ENCODE assay signal across 16 cellular contexts in the genomic region with DNA sequence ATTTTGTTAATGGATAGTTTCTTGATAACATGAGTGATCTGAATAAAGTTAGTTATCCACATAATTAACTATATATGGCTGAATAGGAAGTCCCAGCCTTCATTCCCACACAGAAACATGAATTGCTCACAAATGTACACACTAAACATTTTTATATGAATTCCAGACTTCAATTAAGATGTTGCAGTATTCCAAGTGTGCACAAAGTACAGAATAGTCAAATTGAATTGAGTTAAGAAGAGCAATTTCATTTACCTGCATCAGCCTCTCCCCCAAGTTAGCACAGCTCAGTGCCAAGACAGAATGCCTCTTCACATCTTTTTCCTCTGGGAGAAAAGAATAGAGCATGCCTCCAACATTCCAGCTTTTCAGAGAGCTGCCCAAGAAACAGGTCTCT.
A peak's percentile ranks its signal among the peaks of the same experiment; 100 is the strongest.
DNase-seq lines count a peak whose midpoint lies in the region; ATAC-seq, FAIRE-seq and TF ChIP-seq lines count a peak whose summit lies in the region.
"Had no signal": no experiment of that assay in that cellular context is flagged by ENCODE, and none has a peak within 500 bp of the region (broad histone marks: within the 10 kb centered on the region; RNA-seq: fewer than 3 reads in every experiment).

No MANE protein-coding gene starts in this region.

- H3K9ac ChIP-seq in BLaER1 treated with 17β-estradiol and CSF1 and Interleukin-3, amounts not matched to agents 10 nM and 100 nM: no peak overlapping the region
- H3K9ac ChIP-seq in KMS-11 (no peak overlapping the region), K562 (ENCODE audit: insufficient read depth in 1 of 2, low read depth in 2 of 2, low read length in 2 of 2) (peak overlapping the region; percentile 75 to 81; a peak in 3 of 4 replicates)
- H3K9ac ChIP-seq: GM23248 had no signal

- H3K79me2 ChIP-seq in KMS-11 (ENCODE audit: insufficient read depth, low read depth): no peaks in the 10 kb centered on the region
- H3K79me2 ChIP-seq in K562 (ENCODE audit: control insufficient read depth, insufficient read depth, low read length): peaks cover 100% of the 10 kb centered on the region

- TF ChIP-seq CTCF in KMS-11 (conservative IDR thresholded peaks at IDR 0.05; ENCODE audit: low read depth, low read length): no peak
- no peak for TF ChIP-seq CTCF in K562 (IDR thresholded peaks at IDR 0.05 in 2 of 3, conservative IDR thresholded peaks at IDR 0.05 in 1 of 3; ENCODE audit: insufficient read depth in 2 of 3, low read depth in 1 of 3, low read length in 3 of 3)
- TF ChIP-seq CTCF in mucosa of descending colon (IDR thresholded peaks at IDR 0.05): no peak
- no peak for TF ChIP-seq CTCF in WTC11 (IDR thresholded peaks at IDR 0.05)

- peak overlapping the region in 7 of 11 experiments; percentile 1 to 80 (median 30); a peak in 5 of 22 replicates for H3K4me2 ChIP-seq in BLaER1 treated with 17β-estradiol and CSF1 and Interleukin-3, amounts not matched to agents 10 nM and 100 nM
- H3K4me2 ChIP-seq in KMS-11 (peak overlapping the region; percentile 52), K562 (ENCODE audit: insufficient read depth, low read length) (peak overlapping the region; percentile 95)

- peaks cover 0 to 3% (median 0%) of the 10 kb centered on the region in 11 experiments; a peak in 1 of 22 replicates for H3K36me3 ChIP-seq in BLaER1 treated with 17β-estradiol and CSF1 and Interleukin-3, amounts not matched to agents 10 nM and 100 nM
- H3K36me3 ChIP-seq in KMS-11 (ENCODE audit: insufficient read depth) (no peaks in the 10 kb centered on the region), K562 (ENCODE audit: control insufficient read depth, insufficient read depth, low read length) (peaks cover 17% of the 10 kb centered on the region), mucosa of descending colon (ENCODE audit: low read depth) (no peaks in the 10 kb centered on the region)

- H3K9me3 ChIP-seq in BLaER1 treated with 17β-estradiol and CSF1 and Interleukin-3, amounts not matched to agents 10 nM and 100 nM (replicated peaks in 1 of 11): peaks cover 0 to 18% (median 0%) of the 10 kb centered on the region in 11 experiments; a peak in 3 of 22 replicates
- H3K9me3 ChIP-seq in K562 (replicated peaks; ENCODE audit: control insufficient read depth, insufficient read depth, low read depth, low read length) (no peaks in the 10 kb centered on the region), mucosa of descending colon (no peaks in the 10 kb centered on the region)

- H3K27ac ChIP-seq in BLaER1 treated with 17β-estradiol and CSF1 and Interleukin-3, amounts not matched to agents 10 nM and 100 nM: no peak overlapping the region
- H3K27ac ChIP-seq in KMS-11 (peak overlapping the region; percentile 36; the same call in 1 of the 2 replicates), K562 (ENCODE audit: extremely low read depth, low read depth, low read length) (peak overlapping the region; percentile 92)
- H3K27ac ChIP-seq: C4-2B, GM23248 had no signal

- BruUV-seq in K562 (replicated peaks; lab: Mats Ljungman, UMichigan): no TSS peak

- H3K4me1 Mint-ChIP-seq in WTC11: no peaks in the 10 kb centered on the region

- no peaks in the 10 kb centered on the region for H3K27me3 Mint-ChIP-seq in WTC11 (ENCODE audit: low read depth)

- no peaks in the 10 kb centered on the region for H3K36me3 Mint-ChIP-seq in WTC11
- H3K36me3 Mint-ChIP-seq: CD4-positive, alpha-beta memory T cell had no signal

- no peak overlapping the region for H3K4me3 ChIP-seq in BLaER1 treated with 17β-estradiol and CSF1 and Interleukin-3, amounts not matched to agents 10 nM and 100 nM
- H3K4me3 ChIP-seq in KMS-11 (IDR thresholded peaks at IDR 0.05; ENCODE audit: insufficient read depth, low read depth, low read length) (no peak overlapping the region), K562 (peak overlapping the region; percentile 46), mucosa of descending colon (no peak overlapping the region)
- H3K4me3 ChIP-seq: GM23248 had no signal

- TF ChIP-seq POLR2A in K562 (conservative IDR thresholded peaks at IDR 0.05): no peak

- no peak overlapping the region for H3K4me3 Mint-ChIP-seq in WTC11
- H3K4me3 Mint-ChIP-seq: CD4-positive, alpha-beta memory T cell had no signal

- DNase-seq in K562 (ENCODE audit: extremely low read depth in 1 of 4, low spot score in 3 of 4) (no peak), mucosa of descending colon (peak in 1 of 3 donors; percentile 16), WTC11 (ENCODE audit: low spot score) (no peak), NK-92 (lab: John Stamatoyannopoulos, UW; ENCODE audit: unreplicated experiment) (no peak), iPS-NIHi11 (ENCODE audit: low spot score) (no peak)
- DNase-seq: ACHN; CD4-positive, alpha-beta memory T cell; COR-L47; GF-D8; GM23248; H7 had no signal

- TF ChIP-seq RAD21 in K562 (CRISPR knock-in tag; conservative IDR thresholded peaks at IDR 0.05 in 1 of 2, IDR thresholded peaks at IDR 0.05 in 1 of 2): no peak

- no peak overlapping the region for H3K27ac Mint-ChIP-seq in WTC11
- H3K27ac Mint-ChIP-seq: IgD-negative memory B cell had no signal

- peaks cover 0 to 28% (median 8%) of the 10 kb centered on the region in 10 experiments; a peak in 12 of 20 replicates for H3K4me1 ChIP-seq in BLaER1 treated with 17β-estradiol and CSF1 and Interleukin-3, amounts not matched to agents 10 nM and 100 nM
- H3K4me1 ChIP-seq in KMS-11 (ENCODE audit: low read depth, poor library complexity, severe bottlenecking): peaks cover 40% of the 10 kb centered on the region
- H3K4me1 ChIP-seq in K562 (replicated peaks in 1 of 2; ENCODE audit: control insufficient read depth in 2 of 2, insufficient read depth in 2 of 2, low read length in 2 of 2): peaks cover 7 to 33% of the 10 kb centered on the region in 2 experiments; a peak in 4 of 5 replicates
- peaks cover 21% of the 10 kb centered on the region for H3K4me1 ChIP-seq in mucosa of descending colon (ENCODE audit: low read depth)

- no peak overlapping the region for H2AFZ ChIP-seq in KMS-11 (ENCODE audit: low read depth)
- no peak overlapping the region for H2AFZ ChIP-seq in K562 (ENCODE audit: low read depth, low read length)
- H2AFZ ChIP-seq: GM23248 had no signal

- no peaks in the 10 kb centered on the region for H3K9me1 ChIP-seq in K562 (ENCODE audit: control insufficient read depth, insufficient read depth, low read length)

- ATAC-seq in K562 (peak; percentile 4), mucosa of descending colon (peak; percentile 76), WTC11 (no peak)

- FAIRE-seq in K562 (lab: Jason Lieb, UNC): no peak
- FAIRE-seq: D721Med had no signal

- intact Hi-C loops in K562 (cut with micrococcal nuclease) (loop anchor here (1.0 to 10.0 kb wide), 7 partner anchors 76 to 982 kb away; no protein-coding TSS in a partner anchor), mucosa of descending colon (cut with DNase I, micrococcal nuclease) (no loop called here)

- CTCF ChIA-PET in K562 (lab: Yijun Ruan, JAX; ENCODE audit: low intra/inter-chr PET ratio): no interaction called here
- CTCF ChIA-PET in WTC11 (lab: Charles Lee): interaction anchor here (0.9 to 1.9 kb wide), 2 partner anchors 13 to 20 kb away, joined by 3 to 4 read pairs; no protein-coding TSS in a partner anchor

- in situ Hi-C loops in K562 (cut with MboI): loop anchor here (5.0 kb wide), 1 partner anchor 76 kb away; no protein-coding TSS in a partner anchor

- H3K9me3 Mint-ChIP-seq in WTC11: peaks cover 15% of the 10 kb centered on the region

- POLR2A ChIA-PET in K562 (lab: Yijun Ruan, JAX) (interaction anchor here (1.7 to 1.9 kb wide), 2 partner anchors 9 to 10 kb away, joined by 9 to 17 read pairs; no protein-coding TSS in a partner anchor), WTC11 (lab: Charles Lee) (no interaction called here)

- H4K20me1 ChIP-seq in BLaER1 treated with 17β-estradiol and CSF1 and Interleukin-3, amounts not matched to agents 10 nM and 100 nM: no peaks in the 10 kb centered on the region
- H4K20me1 ChIP-seq in KMS-11 (ENCODE audit: insufficient read depth) (no peaks in the 10 kb centered on the region), K562 (replicated peaks; ENCODE audit: control insufficient read depth, insufficient read depth, low read length) (no peaks in the 10 kb centered on the region)

- TF ChIP-seq EP300 in K562 (IDR thresholded peaks at IDR 0.05; ENCODE audit: low read length): no peak

- no peaks in the 10 kb centered on the region for H3K27me3 ChIP-seq in BLaER1 treated with 17β-estradiol and CSF1 and Interleukin-3, amounts not matched to agents 10 nM and 100 nM
- no peaks in the 10 kb centered on the region for H3K27me3 ChIP-seq in KMS-11 (ENCODE audit: insufficient read depth, low read depth)
- H3K27me3 ChIP-seq in K562 (ENCODE audit: control insufficient read depth in 2 of 2, insufficient read depth in 2 of 2, low read length in 2 of 2): no peaks in the 10 kb centered on the region

TF ChIP-seq in K562, 482 proteins besides CTCF, POLR2A, EP300 and RAD21:
- TF ChIP-seq STAT5A (IDR thresholded peaks at IDR 0.05; ENCODE audit: borderline replicate concordance, low read length) (no peak), MYC (IDR thresholded peaks at IDR 0.05; ENCODE audit: low read depth, low read length) (no peak), MYC (CRISPR knock-in tag; IDR thresholded peaks at IDR 0.05; ENCODE audit: borderline replicate concordance, low read depth) (0 out of 2 replicates have a peak, but pooled peaks have one; percentile 8), POLR3G (IDR thresholded peaks at IDR 0.05; ENCODE audit: extremely low read depth, insufficient read length, insufficient replicate concordance) (no peak), PRPF4 (IDR thresholded peaks at IDR 0.05; ENCODE audit: insufficient read depth, low read depth, low read length, poor library complexity, severe bottlenecking) (no peak), NR2C2 (CRISPR knock-in tag; IDR thresholded peaks at IDR 0.05) (no peak), NR2C2 (tag; IDR thresholded peaks at IDR 0.05) (0 out of 2 replicates have a peak, but pooled peaks have one; percentile 21)
TF ChIP-seq in K562: peak in this region for 2.

TF ChIP-seq in WTC11, 78 proteins besides CTCF, POLR2A, EP300 and RAD21 (continues in another document):
- TF ChIP-seq, protein P1, sequence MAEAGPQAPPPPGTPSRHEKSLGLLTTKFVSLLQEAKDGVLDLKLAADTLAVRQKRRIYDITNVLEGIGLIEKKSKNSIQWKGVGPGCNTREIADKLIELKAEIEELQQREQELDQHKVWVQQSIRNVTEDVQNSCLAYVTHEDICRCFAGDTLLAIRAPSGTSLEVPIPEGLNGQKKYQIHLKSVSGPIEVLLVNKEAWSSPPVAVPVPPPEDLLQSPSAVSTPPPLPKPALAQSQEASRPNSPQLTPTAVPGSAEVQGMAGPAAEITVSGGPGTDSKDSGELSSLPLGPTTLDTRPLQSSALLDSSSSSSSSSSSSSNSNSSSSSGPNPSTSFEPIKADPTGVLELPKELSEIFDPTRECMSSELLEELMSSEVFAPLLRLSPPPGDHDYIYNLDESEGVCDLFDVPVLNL (CRISPR knock-in tag; IDR thresholded peaks at IDR 0.05; ENCODE audit: borderline replicate concordance, low read depth): no peak
- TF ChIP-seq RELA (CRISPR knock-in tag; IDR thresholded peaks at IDR 0.05; ENCODE audit: borderline replicate concordance) (no peak), NFE2L1 (CRISPR knock-in tag; IDR thresholded peaks at IDR 0.05) (no peak), NFYB (CRISPR knock-in tag; conservative IDR thresholded peaks at IDR 0.05; ENCODE audit: low read depth) (no peak), ZBTB21 (CRISPR knock-in tag; IDR thresholded peaks at IDR 0.05; ENCODE audit: borderline replicate concordance) (no peak), SP1 (CRISPR knock-in tag; conservative IDR thresholded peaks at IDR 0.05) (no peak)

Comparison
In these comparisons a context has a peak if more than half of its experiments do, and no peak if none do; other contexts are left out.
1. H3K27ac ChIP-seq: peak in KMS-11 (single experiment) and K562 (single experiment); none in BLaER1 treated with 17β-estradiol and CSF1 and Interleukin-3, amounts not matched to agents 10 nM and 100 nM (0 of 11).
2. H3K4me2 ChIP-seq: peak in every context shown above with its lines; median percentile 95 in K562; 52 in KMS-11; 30 in BLaER1 treated with 17β-estradiol and CSF1 and Interleukin-3, amounts not matched to agents 10 nM and 100 nM.
3. H3K9ac ChIP-seq: peak in K562 (2 of 2); none in BLaER1 treated with 17β-estradiol and CSF1 and Interleukin-3, amounts not matched to agents 10 nM and 100 nM (0 of 11) and KMS-11 (single experiment).